In genomic region chr15:76190070-76190564, GRCh38 we compare ENCODE assay signal across 1 cellular context.
TF ChIP-seq lines count a peak whose summit lies in the region.

No MANE protein-coding gene starts in this region.

TF ChIP-seq in GM23338, 12 proteins besides CTCF, POLR2A, EP300 and RAD21 (continued from another document):
- TF ChIP-seq REST (IDR thresholded peaks at IDR 0.05; ENCODE audit: unreplicated experiment) (no peak), ETS1 (IDR thresholded peaks at IDR 0.05) (no peak), EZH2phosphoT487 (IDR thresholded peaks at IDR 0.05; ENCODE audit: unreplicated experiment) (no peak), POLR2AphosphoS5 (IDR thresholded peaks at IDR 0.05; ENCODE audit: low read depth) (no peak), ZNF462 (CRISPR knock-in tag; IDR thresholded peaks at IDR 0.05) (no peak), NANOG (IDR thresholded peaks at IDR 0.05; ENCODE audit: borderline replicate concordance) (no peak), STAT1 (IDR thresholded peaks at IDR 0.05; ENCODE audit: unreplicated experiment) (no peak), JUNB (IDR thresholded peaks at IDR 0.05; ENCODE audit: unreplicated experiment) (no peak)
